In genomic region chr7:156218544-156219306, GRCh38 we compare ENCODE assay signal across 23 cellular contexts.
"Had no signal": no experiment of that assay in that cellular context is flagged by ENCODE, and none has a peak within 500 bp of the region (broad histone marks: within the 10 kb centered on the region; RNA-seq: fewer than 3 reads in every experiment).

No MANE protein-coding gene starts in this region.

- H3K4me1 Mint-ChIP-seq: activated B cell treated with CpG ODN at 0.5 μM for 24 hours; activated CD4-positive, alpha-beta T cell treated with anti-CD3 and anti-CD28 coated beads, Interleukin-2, amount 10 ng/mL, durations not matched to agents 24 days and 14 days; activated naive CD8-positive, alpha-beta T cell treated with anti-CD3 and anti-CD28 coated beads for 36 hours had no signal

- H3K9me3 Mint-ChIP-seq: activated B cell treated with CpG ODN at 0.5 μM for 24 hours; activated CD4-positive, alpha-beta T cell treated with anti-CD3 and anti-CD28 coated beads, Interleukin-2, amount 10 ng/mL, durations not matched to agents 24 days and 14 days; activated naive CD4-positive, alpha-beta T cell treated with anti-CD3 and anti-CD28 coated beads for 36 hours; activated naive CD8-positive, alpha-beta T cell treated with anti-CD3 and anti-CD28 coated beads for 36 hours; activated T-cell treated with anti-CD3 and anti-CD28 coated beads, Interleukin-2, amount 50 U/mL, for 24 hours; activated T-helper 1 cell treated with anti-CD3 and anti-CD28 coated beads, Interleukin-12 subunit alpha, Interleukin-12 subunit beta, Interleukin-2, Interleukin-4 antibody, amounts not matched to agents 30 ng/mL and 10 ng/mL and 1 ng/mL, durations not matched to agents 14 hours and 24 hours and 36 hours; T-helper 1 cell treated with Interleukin-12 subunit alpha and Interleukin-12 subunit beta and Interleukin-4 antibody, amounts not matched to agents 30 μg/mL and 1 μg/mL, for 36 hours had no signal

- H3K4me1 ChIP-seq: Peyer's patch had no signal

- DNase-seq: activated B cell treated with CpG ODN at 0.5 μM for 24 hours; activated CD4-positive, alpha-beta T cell treated with anti-CD3 and anti-CD28 coated beads for 1 hour; activated CD4-positive, alpha-beta T cell treated with anti-CD3 and anti-CD28 coated beads, Interleukin-2, amount 10 ng/mL, durations not matched to agents 24 days and 14 days; activated CD4-positive, alpha-beta T cell treated with anti-CD3 and anti-CD28 coated beads, Interleukin-2, amount 50 U/mL, for 48 hours; activated effector memory CD4-positive, alpha-beta T cell treated with anti-CD3 and anti-CD28 coated beads, Interleukin-2, amount 50 U/mL, for 16 hours; activated naive CD4-positive, alpha-beta T cell treated with anti-CD3 and anti-CD28 coated beads for 36 hours; activated naive CD8-positive, alpha-beta T cell treated with anti-CD3 and anti-CD28 coated beads for 36 hours; activated T-cell treated with anti-CD3 and anti-CD28 coated beads, Interleukin-2, amount 50 U/mL, for 24 hours; brain microvascular endothelial cell; Kasumi-1; NCI-H1105 treated with DMSO at 0.1 percent for 48 hours; NCI-H1436 treated with DMSO at 0.1 percent for 48 hours; NCI-H2081; NCI-H510A treated with DMSO at 0.1 percent for 48 hours; NCI-H69; NK-92 treated with Interleukin-12 subunit alpha and Interleukin-12 subunit beta, amount 100 ng/mL, for 24 hours; OCI-M1; Peyer's patch; SHP77 had no signal

- H3K4me3 ChIP-seq: cardiac muscle cell, Peyer's patch had no signal

- H3K36me3 Mint-ChIP-seq: activated naive CD8-positive, alpha-beta T cell treated with anti-CD3 and anti-CD28 coated beads for 36 hours had no signal

- H3K9me3 ChIP-seq: Peyer's patch had no signal

- H3K36me3 ChIP-seq: brain microvascular endothelial cell, cardiac muscle cell, Peyer's patch had no signal

- H3K27me3 Mint-ChIP-seq: activated B cell treated with CpG ODN at 0.5 μM for 24 hours; activated CD4-positive, alpha-beta T cell treated with anti-CD3 and anti-CD28 coated beads, Interleukin-2, amount 10 ng/mL, durations not matched to agents 24 days and 14 days had no signal

- H3K27ac Mint-ChIP-seq: activated B cell treated with CpG ODN at 0.5 μM for 24 hours; activated CD4-positive, alpha-beta T cell treated with anti-CD3 and anti-CD28 coated beads, Interleukin-2, amount 10 ng/mL, durations not matched to agents 24 days and 14 days; activated naive CD4-positive, alpha-beta T cell treated with anti-CD3 and anti-CD28 coated beads for 36 hours; activated naive CD8-positive, alpha-beta T cell treated with anti-CD3 and anti-CD28 coated beads for 36 hours; activated T-cell treated with anti-CD3 and anti-CD28 coated beads, Interleukin-2, amount 50 U/mL, for 24 hours; activated T-helper 1 cell treated with anti-CD3 and anti-CD28 coated beads, Interleukin-12 subunit alpha, Interleukin-12 subunit beta, Interleukin-2, Interleukin-4 antibody, amounts not matched to agents 30 ng/mL and 10 ng/mL and 1 ng/mL, durations not matched to agents 14 hours and 24 hours and 36 hours; T-helper 1 cell treated with Interleukin-12 subunit alpha and Interleukin-12 subunit beta and Interleukin-4 antibody, amounts not matched to agents 30 μg/mL and 1 μg/mL, for 36 hours had no signal

- H3K27ac ChIP-seq: brain microvascular endothelial cell, cardiac muscle cell, Peyer's patch, RWPE1 had no signal

- H3K4me3 Mint-ChIP-seq: activated B cell treated with CpG ODN at 0.5 μM for 24 hours; activated CD4-positive, alpha-beta T cell treated with anti-CD3 and anti-CD28 coated beads, Interleukin-2, amount 10 ng/mL, durations not matched to agents 24 days and 14 days; activated naive CD4-positive, alpha-beta T cell treated with anti-CD3 and anti-CD28 coated beads for 36 hours; activated naive CD8-positive, alpha-beta T cell treated with anti-CD3 and anti-CD28 coated beads for 36 hours; activated T-cell treated with anti-CD3 and anti-CD28 coated beads, Interleukin-2, amount 50 U/mL, for 24 hours; activated T-helper 1 cell treated with anti-CD3 and anti-CD28 coated beads, Interleukin-12 subunit alpha, Interleukin-12 subunit beta, Interleukin-2, Interleukin-4 antibody, amounts not matched to agents 30 ng/mL and 10 ng/mL and 1 ng/mL, durations not matched to agents 14 hours and 24 hours and 36 hours; T-helper 1 cell treated with Interleukin-12 subunit alpha and Interleukin-12 subunit beta and Interleukin-4 antibody, amounts not matched to agents 30 μg/mL and 1 μg/mL, for 36 hours had no signal

- H3K27me3 ChIP-seq: brain microvascular endothelial cell, cardiac muscle cell, Peyer's patch had no signal
